1 cellular context compared by ENCODE assay signal in the genomic region with DNA sequence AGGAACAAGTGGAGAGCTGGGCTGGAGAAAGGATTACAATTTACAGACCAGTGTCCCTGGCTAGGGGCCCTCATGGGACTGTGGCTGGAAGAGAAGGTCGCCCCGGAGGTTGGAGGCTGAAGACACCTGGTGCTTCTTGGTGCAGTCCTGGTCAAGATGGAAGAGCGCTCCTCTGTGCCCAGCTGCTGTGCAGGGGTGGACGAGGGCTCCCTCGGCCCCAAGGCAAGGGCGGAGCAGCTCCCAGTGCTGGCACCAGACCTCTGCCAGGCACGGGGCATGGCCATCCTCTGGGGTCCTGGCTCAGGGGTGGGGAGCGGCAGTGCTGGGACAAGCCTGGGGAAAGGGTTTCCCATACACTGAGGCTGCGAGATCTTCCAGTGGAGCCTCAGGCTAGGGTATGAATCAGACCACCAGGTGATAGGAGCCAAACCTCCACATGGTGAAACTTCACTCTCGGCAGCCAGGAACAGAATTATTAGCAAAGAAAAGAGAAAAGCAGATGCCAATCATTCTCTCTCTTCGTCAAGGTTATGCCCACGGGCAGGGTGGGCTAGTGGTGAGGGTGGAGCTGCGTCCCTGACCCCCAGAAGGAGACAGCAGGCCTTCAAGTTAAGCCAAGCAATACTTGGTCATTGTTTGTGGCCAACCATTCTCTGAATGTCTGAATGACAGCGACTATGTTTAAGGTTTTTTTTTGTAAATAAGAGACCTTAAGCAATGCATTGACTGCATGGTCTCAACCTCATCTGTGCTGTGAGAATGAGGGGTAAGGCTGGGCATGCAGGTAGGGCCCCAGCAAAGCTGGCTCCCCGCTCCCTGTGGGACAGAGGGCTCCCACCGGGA.
TF ChIP-seq lines count a peak whose summit lies in the region.

No MANE protein-coding gene starts in this region.

TF ChIP-seq in K562, 482 proteins besides CTCF, POLR2A, EP300 and RAD21 (continued from another document and continues in another):
- no peak for TF ChIP-seq BACH1 (tag; IDR thresholded peaks at IDR 0.05)
- TF ChIP-seq SRSF1 (IDR thresholded peaks at IDR 0.05; ENCODE audit: low read depth, low read length) = no peak
- TF ChIP-seq, protein P1, sequence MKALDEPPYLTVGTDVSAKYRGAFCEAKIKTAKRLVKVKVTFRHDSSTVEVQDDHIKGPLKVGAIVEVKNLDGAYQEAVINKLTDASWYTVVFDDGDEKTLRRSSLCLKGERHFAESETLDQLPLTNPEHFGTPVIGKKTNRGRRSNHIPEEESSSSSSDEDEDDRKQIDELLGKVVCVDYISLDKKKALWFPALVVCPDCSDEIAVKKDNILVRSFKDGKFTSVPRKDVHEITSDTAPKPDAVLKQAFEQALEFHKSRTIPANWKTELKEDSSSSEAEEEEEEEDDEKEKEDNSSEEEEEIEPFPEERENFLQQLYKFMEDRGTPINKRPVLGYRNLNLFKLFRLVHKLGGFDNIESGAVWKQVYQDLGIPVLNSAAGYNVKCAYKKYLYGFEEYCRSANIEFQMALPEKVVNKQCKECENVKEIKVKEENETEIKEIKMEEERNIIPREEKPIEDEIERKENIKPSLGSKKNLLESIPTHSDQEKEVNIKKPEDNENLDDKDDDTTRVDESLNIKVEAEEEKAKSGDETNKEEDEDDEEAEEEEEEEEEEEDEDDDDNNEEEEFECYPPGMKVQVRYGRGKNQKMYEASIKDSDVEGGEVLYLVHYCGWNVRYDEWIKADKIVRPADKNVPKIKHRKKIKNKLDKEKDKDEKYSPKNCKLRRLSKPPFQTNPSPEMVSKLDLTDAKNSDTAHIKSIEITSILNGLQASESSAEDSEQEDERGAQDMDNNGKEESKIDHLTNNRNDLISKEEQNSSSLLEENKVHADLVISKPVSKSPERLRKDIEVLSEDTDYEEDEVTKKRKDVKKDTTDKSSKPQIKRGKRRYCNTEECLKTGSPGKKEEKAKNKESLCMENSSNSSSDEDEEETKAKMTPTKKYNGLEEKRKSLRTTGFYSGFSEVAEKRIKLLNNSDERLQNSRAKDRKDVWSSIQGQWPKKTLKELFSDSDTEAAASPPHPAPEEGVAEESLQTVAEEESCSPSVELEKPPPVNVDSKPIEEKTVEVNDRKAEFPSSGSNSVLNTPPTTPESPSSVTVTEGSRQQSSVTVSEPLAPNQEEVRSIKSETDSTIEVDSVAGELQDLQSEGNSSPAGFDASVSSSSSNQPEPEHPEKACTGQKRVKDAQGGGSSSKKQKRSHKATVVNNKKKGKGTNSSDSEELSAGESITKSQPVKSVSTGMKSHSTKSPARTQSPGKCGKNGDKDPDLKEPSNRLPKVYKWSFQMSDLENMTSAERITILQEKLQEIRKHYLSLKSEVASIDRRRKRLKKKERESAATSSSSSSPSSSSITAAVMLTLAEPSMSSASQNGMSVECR (CRISPR knock-in tag; IDR thresholded peaks at IDR 0.05) = no peak
- TF ChIP-seq FOXA3 (CRISPR knock-in tag; conservative IDR thresholded peaks at IDR 0.05 in 1 of 2, IDR thresholded peaks at IDR 0.05 in 1 of 2) = no peak
- TF ChIP-seq RFX1 (IDR thresholded peaks at IDR 0.05) = no peak
- TF ChIP-seq GTF2A2 (tag; IDR thresholded peaks at IDR 0.05) = no peak
- no peak for TF ChIP-seq ZBTB1 (CRISPR knock-in tag; IDR thresholded peaks at IDR 0.05; ENCODE audit: borderline replicate concordance, low read depth)
- TF ChIP-seq, protein P2, sequence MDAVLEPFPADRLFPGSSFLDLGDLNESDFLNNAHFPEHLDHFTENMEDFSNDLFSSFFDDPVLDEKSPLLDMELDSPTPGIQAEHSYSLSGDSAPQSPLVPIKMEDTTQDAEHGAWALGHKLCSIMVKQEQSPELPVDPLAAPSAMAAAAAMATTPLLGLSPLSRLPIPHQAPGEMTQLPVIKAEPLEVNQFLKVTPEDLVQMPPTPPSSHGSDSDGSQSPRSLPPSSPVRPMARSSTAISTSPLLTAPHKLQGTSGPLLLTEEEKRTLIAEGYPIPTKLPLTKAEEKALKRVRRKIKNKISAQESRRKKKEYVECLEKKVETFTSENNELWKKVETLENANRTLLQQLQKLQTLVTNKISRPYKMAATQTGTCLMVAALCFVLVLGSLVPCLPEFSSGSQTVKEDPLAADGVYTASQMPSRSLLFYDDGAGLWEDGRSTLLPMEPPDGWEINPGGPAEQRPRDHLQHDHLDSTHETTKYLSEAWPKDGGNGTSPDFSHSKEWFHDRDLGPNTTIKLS (IDR thresholded peaks at IDR 0.05; ENCODE audit: borderline replicate concordance, low read depth) = no peak
- TF ChIP-seq, protein P3, sequence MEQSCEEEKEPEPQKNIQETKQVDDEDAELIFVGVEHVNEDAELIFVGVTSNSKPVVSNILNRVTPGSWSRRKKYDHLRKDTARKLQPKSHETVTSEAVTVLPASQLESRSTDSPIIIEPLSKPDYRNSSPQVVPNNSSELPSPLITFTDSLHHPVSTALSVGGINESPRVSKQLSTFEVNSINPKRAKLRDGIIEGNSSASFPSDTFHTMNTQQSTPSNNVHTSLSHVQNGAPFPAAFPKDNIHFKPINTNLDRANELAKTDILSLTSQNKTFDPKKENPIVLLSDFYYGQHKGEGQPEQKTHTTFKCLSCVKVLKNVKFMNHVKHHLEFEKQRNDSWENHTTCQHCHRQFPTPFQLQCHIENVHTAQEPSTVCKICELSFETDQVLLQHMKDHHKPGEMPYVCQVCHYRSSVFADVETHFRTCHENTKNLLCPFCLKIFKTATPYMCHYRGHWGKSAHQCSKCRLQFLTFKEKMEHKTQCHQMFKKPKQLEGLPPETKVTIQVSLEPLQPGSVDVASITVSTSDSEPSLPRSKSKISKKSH (CRISPR knock-in tag; IDR thresholded peaks at IDR 0.05) = no peak
- TF ChIP-seq ZNF3 (CRISPR knock-in tag; IDR thresholded peaks at IDR 0.05) = no peak
- no peak for TF ChIP-seq ZBTB7A (IDR thresholded peaks at IDR 0.05; ENCODE audit: borderline replicate concordance, control insufficient read depth, low read depth, low read length)
- no peak for TF ChIP-seq HEY1 (CRISPR knock-in tag; IDR thresholded peaks at IDR 0.05; ENCODE audit: borderline replicate concordance)
- TF ChIP-seq, protein P4, sequence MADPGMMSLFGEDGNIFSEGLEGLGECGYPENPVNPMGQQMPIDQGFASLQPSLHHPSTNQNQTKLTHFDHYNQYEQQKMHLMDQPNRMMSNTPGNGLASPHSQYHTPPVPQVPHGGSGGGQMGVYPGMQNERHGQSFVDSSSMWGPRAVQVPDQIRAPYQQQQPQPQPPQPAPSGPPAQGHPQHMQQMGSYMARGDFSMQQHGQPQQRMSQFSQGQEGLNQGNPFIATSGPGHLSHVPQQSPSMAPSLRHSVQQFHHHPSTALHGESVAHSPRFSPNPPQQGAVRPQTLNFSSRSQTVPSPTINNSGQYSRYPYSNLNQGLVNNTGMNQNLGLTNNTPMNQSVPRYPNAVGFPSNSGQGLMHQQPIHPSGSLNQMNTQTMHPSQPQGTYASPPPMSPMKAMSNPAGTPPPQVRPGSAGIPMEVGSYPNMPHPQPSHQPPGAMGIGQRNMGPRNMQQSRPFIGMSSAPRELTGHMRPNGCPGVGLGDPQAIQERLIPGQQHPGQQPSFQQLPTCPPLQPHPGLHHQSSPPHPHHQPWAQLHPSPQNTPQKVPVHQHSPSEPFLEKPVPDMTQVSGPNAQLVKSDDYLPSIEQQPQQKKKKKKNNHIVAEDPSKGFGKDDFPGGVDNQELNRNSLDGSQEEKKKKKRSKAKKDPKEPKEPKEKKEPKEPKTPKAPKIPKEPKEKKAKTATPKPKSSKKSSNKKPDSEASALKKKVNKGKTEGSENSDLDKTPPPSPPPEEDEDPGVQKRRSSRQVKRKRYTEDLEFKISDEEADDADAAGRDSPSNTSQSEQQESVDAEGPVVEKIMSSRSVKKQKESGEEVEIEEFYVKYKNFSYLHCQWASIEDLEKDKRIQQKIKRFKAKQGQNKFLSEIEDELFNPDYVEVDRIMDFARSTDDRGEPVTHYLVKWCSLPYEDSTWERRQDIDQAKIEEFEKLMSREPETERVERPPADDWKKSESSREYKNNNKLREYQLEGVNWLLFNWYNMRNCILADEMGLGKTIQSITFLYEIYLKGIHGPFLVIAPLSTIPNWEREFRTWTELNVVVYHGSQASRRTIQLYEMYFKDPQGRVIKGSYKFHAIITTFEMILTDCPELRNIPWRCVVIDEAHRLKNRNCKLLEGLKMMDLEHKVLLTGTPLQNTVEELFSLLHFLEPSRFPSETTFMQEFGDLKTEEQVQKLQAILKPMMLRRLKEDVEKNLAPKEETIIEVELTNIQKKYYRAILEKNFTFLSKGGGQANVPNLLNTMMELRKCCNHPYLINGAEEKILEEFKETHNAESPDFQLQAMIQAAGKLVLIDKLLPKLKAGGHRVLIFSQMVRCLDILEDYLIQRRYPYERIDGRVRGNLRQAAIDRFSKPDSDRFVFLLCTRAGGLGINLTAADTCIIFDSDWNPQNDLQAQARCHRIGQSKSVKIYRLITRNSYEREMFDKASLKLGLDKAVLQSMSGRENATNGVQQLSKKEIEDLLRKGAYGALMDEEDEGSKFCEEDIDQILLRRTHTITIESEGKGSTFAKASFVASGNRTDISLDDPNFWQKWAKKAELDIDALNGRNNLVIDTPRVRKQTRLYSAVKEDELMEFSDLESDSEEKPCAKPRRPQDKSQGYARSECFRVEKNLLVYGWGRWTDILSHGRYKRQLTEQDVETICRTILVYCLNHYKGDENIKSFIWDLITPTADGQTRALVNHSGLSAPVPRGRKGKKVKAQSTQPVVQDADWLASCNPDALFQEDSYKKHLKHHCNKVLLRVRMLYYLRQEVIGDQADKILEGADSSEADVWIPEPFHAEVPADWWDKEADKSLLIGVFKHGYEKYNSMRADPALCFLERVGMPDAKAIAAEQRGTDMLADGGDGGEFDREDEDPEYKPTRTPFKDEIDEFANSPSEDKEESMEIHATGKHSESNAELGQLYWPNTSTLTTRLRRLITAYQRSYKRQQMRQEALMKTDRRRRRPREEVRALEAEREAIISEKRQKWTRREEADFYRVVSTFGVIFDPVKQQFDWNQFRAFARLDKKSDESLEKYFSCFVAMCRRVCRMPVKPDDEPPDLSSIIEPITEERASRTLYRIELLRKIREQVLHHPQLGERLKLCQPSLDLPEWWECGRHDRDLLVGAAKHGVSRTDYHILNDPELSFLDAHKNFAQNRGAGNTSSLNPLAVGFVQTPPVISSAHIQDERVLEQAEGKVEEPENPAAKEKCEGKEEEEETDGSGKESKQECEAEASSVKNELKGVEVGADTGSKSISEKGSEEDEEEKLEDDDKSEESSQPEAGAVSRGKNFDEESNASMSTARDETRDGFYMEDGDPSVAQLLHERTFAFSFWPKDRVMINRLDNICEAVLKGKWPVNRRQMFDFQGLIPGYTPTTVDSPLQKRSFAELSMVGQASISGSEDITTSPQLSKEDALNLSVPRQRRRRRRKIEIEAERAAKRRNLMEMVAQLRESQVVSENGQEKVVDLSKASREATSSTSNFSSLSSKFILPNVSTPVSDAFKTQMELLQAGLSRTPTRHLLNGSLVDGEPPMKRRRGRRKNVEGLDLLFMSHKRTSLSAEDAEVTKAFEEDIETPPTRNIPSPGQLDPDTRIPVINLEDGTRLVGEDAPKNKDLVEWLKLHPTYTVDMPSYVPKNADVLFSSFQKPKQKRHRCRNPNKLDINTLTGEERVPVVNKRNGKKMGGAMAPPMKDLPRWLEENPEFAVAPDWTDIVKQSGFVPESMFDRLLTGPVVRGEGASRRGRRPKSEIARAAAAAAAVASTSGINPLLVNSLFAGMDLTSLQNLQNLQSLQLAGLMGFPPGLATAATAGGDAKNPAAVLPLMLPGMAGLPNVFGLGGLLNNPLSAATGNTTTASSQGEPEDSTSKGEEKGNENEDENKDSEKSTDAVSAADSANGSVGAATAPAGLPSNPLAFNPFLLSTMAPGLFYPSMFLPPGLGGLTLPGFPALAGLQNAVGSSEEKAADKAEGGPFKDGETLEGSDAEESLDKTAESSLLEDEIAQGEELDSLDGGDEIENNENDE (IDR thresholded peaks at IDR 0.05; ENCODE audit: low read depth, low read length) = no peak
- TF ChIP-seq, protein P5, sequence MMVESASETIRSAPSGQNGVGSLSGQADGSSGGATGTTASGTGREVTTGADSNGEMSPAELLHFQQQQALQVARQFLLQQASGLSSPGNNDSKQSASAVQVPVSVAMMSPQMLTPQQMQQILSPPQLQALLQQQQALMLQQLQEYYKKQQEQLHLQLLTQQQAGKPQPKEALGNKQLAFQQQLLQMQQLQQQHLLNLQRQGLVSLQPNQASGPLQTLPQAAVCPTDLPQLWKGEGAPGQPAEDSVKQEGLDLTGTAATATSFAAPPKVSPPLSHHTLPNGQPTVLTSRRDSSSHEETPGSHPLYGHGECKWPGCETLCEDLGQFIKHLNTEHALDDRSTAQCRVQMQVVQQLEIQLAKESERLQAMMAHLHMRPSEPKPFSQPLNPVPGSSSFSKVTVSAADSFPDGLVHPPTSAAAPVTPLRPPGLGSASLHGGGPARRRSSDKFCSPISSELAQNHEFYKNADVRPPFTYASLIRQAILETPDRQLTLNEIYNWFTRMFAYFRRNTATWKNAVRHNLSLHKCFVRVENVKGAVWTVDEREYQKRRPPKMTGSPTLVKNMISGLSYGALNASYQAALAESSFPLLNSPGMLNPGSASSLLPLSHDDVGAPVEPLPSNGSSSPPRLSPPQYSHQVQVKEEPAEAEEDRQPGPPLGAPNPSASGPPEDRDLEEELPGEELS (CRISPR knock-in tag; IDR thresholded peaks at IDR 0.05; ENCODE audit: borderline replicate concordance) = no peak
- no peak for TF ChIP-seq ZNF174 (CRISPR knock-in tag; IDR thresholded peaks at IDR 0.05)
- no peak for TF ChIP-seq PHTF2 (CRISPR knock-in tag; IDR thresholded peaks at IDR 0.05)
- peak; percentile 27; the same call in 1 of the 2 replicates for TF ChIP-seq POLR2G (IDR thresholded peaks at IDR 0.05; ENCODE audit: low read depth, low read length)
- TF ChIP-seq ZNF408 (CRISPR knock-in tag; IDR thresholded peaks at IDR 0.05; ENCODE audit: low read depth) = no peak
- no peak for TF ChIP-seq ZNF263 (CRISPR knock-in tag; IDR thresholded peaks at IDR 0.05; ENCODE audit: borderline replicate concordance)
- TF ChIP-seq RB1 (IDR thresholded peaks at IDR 0.05; ENCODE audit: low read depth) = peak; percentile 44; the same call in 1 of the 2 replicates
- TF ChIP-seq, protein P6, sequence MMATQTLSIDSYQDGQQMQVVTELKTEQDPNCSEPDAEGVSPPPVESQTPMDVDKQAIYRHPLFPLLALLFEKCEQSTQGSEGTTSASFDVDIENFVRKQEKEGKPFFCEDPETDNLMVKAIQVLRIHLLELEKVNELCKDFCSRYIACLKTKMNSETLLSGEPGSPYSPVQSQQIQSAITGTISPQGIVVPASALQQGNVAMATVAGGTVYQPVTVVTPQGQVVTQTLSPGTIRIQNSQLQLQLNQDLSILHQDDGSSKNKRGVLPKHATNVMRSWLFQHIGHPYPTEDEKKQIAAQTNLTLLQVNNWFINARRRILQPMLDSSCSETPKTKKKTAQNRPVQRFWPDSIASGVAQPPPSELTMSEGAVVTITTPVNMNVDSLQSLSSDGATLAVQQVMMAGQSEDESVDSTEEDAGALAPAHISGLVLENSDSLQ (IDR thresholded peaks at IDR 0.05) = no peak
- no peak for TF ChIP-seq TBL1XR1 (IDR thresholded peaks at IDR 0.05; ENCODE audit: low read length in 2 of 2)
- TF ChIP-seq ZNF436 (CRISPR knock-in tag; IDR thresholded peaks at IDR 0.05) = 0 out of 2 replicates have a peak, but pooled peaks have one; percentile 62
- no peak for TF ChIP-seq BCOR (IDR thresholded peaks at IDR 0.05)
